In genomic region chr1:180156631-180157091, GRCh38 we compare ENCODE assay signal across 9 cellular contexts. TPM values are rescaled to one million over a fixed set of nuclear protein-coding genes. Genes with fewer than 3 reads are reported as not detected.
DNase-seq lines count a peak whose midpoint lies in the region; ATAC-seq and TF ChIP-seq lines count a peak whose summit lies in the region.
"Had no signal": no experiment of that assay in that cellular context is flagged by ENCODE, and none has a peak within 500 bp of the region (broad histone marks: within the 10 kb centered on the region; RNA-seq: fewer than 3 reads in every experiment).

No MANE protein-coding gene starts in this region.

- no peak for TF ChIP-seq POLR2A in stomach (IDR thresholded peaks at IDR 0.05)

- H3K9me3 Mint-ChIP-seq in activated T-cell treated with anti-CD3 and anti-CD28 coated beads, Interleukin-2, amount 50 U/mL, for 24 hours = no peaks in the 10 kb centered on the region
- H3K9me3 Mint-ChIP-seq in activated naive CD4-positive, alpha-beta T cell treated with anti-CD3 and anti-CD28 coated beads for 36 hours = no peaks in the 10 kb centered on the region

- H3K4me3 Mint-ChIP-seq in activated T-cell treated with anti-CD3 and anti-CD28 coated beads, Interleukin-2, amount 50 U/mL, for 24 hours = peak overlapping the region; percentile 87
- no peak overlapping the region for H3K4me3 Mint-ChIP-seq in activated naive CD4-positive, alpha-beta T cell treated with anti-CD3 and anti-CD28 coated beads for 36 hours

- no peaks in the 10 kb centered on the region for H3K27me3 ChIP-seq in stomach

- H3K4me1 ChIP-seq in stomach = peaks cover 38 to 73% (median 71%) of the 10 kb centered on the region in 4 donors

- TF ChIP-seq EP300 in stomach (IDR thresholded peaks at IDR 0.05) = no peak

- H3K27ac Mint-ChIP-seq in activated T-cell treated with anti-CD3 and anti-CD28 coated beads, Interleukin-2, amount 50 U/mL, for 24 hours = peak overlapping the region; percentile 4
- H3K27ac Mint-ChIP-seq in activated naive CD4-positive, alpha-beta T cell treated with anti-CD3 and anti-CD28 coated beads for 36 hours = no peak overlapping the region

- no peak for TF ChIP-seq CTCF in fibroblast of pulmonary artery (IDR thresholded peaks at IDR 0.05; ENCODE audit: low read length, missing control alignments)
- no peak for TF ChIP-seq CTCF in stomach (IDR thresholded peaks at IDR 0.05)

- H3K4me3 ChIP-seq in fibroblast of pulmonary artery (replicated peaks; ENCODE audit: low read depth, low read length) (peak overlapping the region; percentile 88), stomach (peak overlapping the region; percentile 92 to 96 (median 94))

- peaks cover 35% of the 10 kb centered on the region for H3K4me1 Mint-ChIP-seq in activated T-cell treated with anti-CD3 and anti-CD28 coated beads, Interleukin-2, amount 50 U/mL, for 24 hours (ENCODE audit: low read depth)
- peaks cover 22% of the 10 kb centered on the region for H3K4me1 Mint-ChIP-seq in activated naive CD4-positive, alpha-beta T cell treated with anti-CD3 and anti-CD28 coated beads for 36 hours (ENCODE audit: low read depth)

- ATAC-seq in SK-N-SH treated with all-trans-retinoic acid at 6 μM for 48 hours = peak; percentile 15
- no peak for ATAC-seq in HG02763 (IDR thresholded peaks at IDR 0.05; ENCODE audit: unreplicated experiment)

- 41 to 78% (median 61%) methylated on average over 2 of the region's 2 CpGs for WGBS in stomach, 5 donors

- no peaks in the 10 kb centered on the region for H3K36me3 ChIP-seq in stomach

- H3K27ac ChIP-seq in stomach = peak overlapping the region; percentile 79 to 96 (median 94)

- peaks cover 2% of the 10 kb centered on the region for H3K36me3 Mint-ChIP-seq in activated T-cell treated with anti-CD3 and anti-CD28 coated beads, Interleukin-2, amount 50 U/mL, for 24 hours (ENCODE audit: low read depth)
- no peaks in the 10 kb centered on the region for H3K36me3 Mint-ChIP-seq in activated naive CD4-positive, alpha-beta T cell treated with anti-CD3 and anti-CD28 coated beads for 36 hours (ENCODE audit: low read depth)

- CTCF ChIA-PET in activated naive CD4-positive, alpha-beta T cell treated with anti-CD3 and anti-CD28 coated beads for 36 hours (lab: Charles Lee) = no interaction called here

- DNase-seq in activated T-cell treated with anti-CD3 and anti-CD28 coated beads, Interleukin-2, amount 50 U/mL, for 24 hours = no peak
- no peak for DNase-seq in activated T-cell treated with anti-CD3 and anti-CD28 coated beads, Interleukin-2, amount 50 U/mL, for 48 hours
- DNase-seq in fibroblast of pulmonary artery (ENCODE audit: low read depth) = peak; percentile 66
- no peak for DNase-seq in stomach
- DNase-seq in activated naive CD4-positive, alpha-beta T cell treated with anti-CD3 and anti-CD28 coated beads for 36 hours = no peak
- DNase-seq in posterior vena cava (ENCODE audit: low spot score) = no peak
- DNase-seq: T-helper 1 cell had no signal

- intact Hi-C loops in stomach (cut with DNase I; ENCODE audit: low total_unique reads) = no loop called here
- intact Hi-C loops in activated naive CD4-positive, alpha-beta T cell treated with anti-CD3 and anti-CD28 coated beads for 36 hours (cut with micrococcal nuclease) = loop anchor here (10.0 kb wide), 2 partner anchors 878 to 1122 kb away; partner anchors contain the start of gene MR1
- intact Hi-C loops in posterior vena cava (cut with DNase I) = no loop called here

- no peaks in the 10 kb centered on the region for H3K27me3 Mint-ChIP-seq in activated T-cell treated with anti-CD3 and anti-CD28 coated beads, Interleukin-2, amount 50 U/mL, for 24 hours
- no peaks in the 10 kb centered on the region for H3K27me3 Mint-ChIP-seq in activated naive CD4-positive, alpha-beta T cell treated with anti-CD3 and anti-CD28 coated beads for 36 hours (ENCODE audit: low read depth)

- H3K9me3 ChIP-seq in stomach = no peaks in the 10 kb centered on the region

TF ChIP-seq in SK-N-SH treated with all-trans-retinoic acid at 6 μM for 48 hours, 23 proteins besides CTCF, POLR2A, EP300 and RAD21:
- TF ChIP-seq TCF4 (CRISPR knock-in tag; IDR thresholded peaks at IDR 0.05; ENCODE audit: borderline replicate concordance) = no peak
- no peak for TF ChIP-seq ZNF8 (CRISPR knock-in tag; IDR thresholded peaks at IDR 0.05)
- TF ChIP-seq CSRNP3 (CRISPR knock-in tag; IDR thresholded peaks at IDR 0.05) = no peak
- TF ChIP-seq ZFP30 (CRISPR knock-in tag; IDR thresholded peaks at IDR 0.05) = no peak
- no peak for TF ChIP-seq SNAI2 (CRISPR knock-in tag; IDR thresholded peaks at IDR 0.05)
- no peak for TF ChIP-seq TSHZ2 (CRISPR knock-in tag; IDR thresholded peaks at IDR 0.05)

RNA-seq across cellular contexts. Expression of gene QSOX1, which starts 2.0 kb away (rescaled TPM):
- 100 to 1,000 TPM in 3 of 5 donors, 10 to 100 TPM in 2; 58.3 to 323 (median 129) TPM for total RNA-seq in stomach
- 100 to 1,000 TPM in 2 of 3 donors, 10 to 100 TPM in 1; 38.5 to 118 (median 103) TPM for polyA plus RNA-seq in stomach
- total RNA-seq in activated naive CD4-positive, alpha-beta T cell treated with anti-CD3 and anti-CD28 coated beads for 36 hours = 10 to 100 TPM; 27.6 to 31.9 TPM
- 100 to 1,000 TPM in 1 of 2 donors, 10 to 100 TPM in 1; 80.3 to 104 TPM for total RNA-seq in posterior vena cava
